ENCODE assay signal across 31 cellular contexts in genomic region chr3:59551834-59552233, GRCh38.
"Had no signal": no experiment of that assay in that cellular context is flagged by ENCODE, and none has a peak within 500 bp of the region (broad histone marks: within the 10 kb centered on the region; RNA-seq: fewer than 3 reads in every experiment).

No MANE protein-coding gene starts in this region.

- DNase-seq: activated B cell treated with CpG ODN at 0.5 μM for 24 hours; activated CD4-positive, alpha-beta T cell treated with anti-CD3 and anti-CD28 coated beads for 48 hours; activated CD4-positive, alpha-beta T cell treated with anti-CD3 and anti-CD28 coated beads, Interleukin-2, amount 50 U/mL, for 1 hour; activated CD4-positive, alpha-beta T cell treated with anti-CD3 and anti-CD28 coated beads, Interleukin-2, amount 50 U/mL, for 48 hours; activated CD8-positive, alpha-beta memory T cell treated with anti-CD3 and anti-CD28 coated beads for 24 hours; activated CD8-positive, alpha-beta T cell treated with anti-CD3 and anti-CD28 coated beads for 36 hours; activated effector memory CD4-positive, alpha-beta T cell treated with Interleukin-2 at 50 U/mL for 16 hours; activated gamma-delta T cell treated with Interleukin-2 at 50 U/mL for 16 hours; activated naive CD4-positive, alpha-beta T cell treated with anti-CD3 and anti-CD28 coated beads, Interleukin-2, amount 50 U/mL, for 16 hours; activated naive CD4-positive, alpha-beta T cell treated with Interleukin-2 at 50 U/mL for 16 hours; activated T-cell treated with anti-CD3 and anti-CD28 coated beads, Interleukin-2, amount 50 U/mL, for 4 hours; amniotic stem cell; anterior cingulate cortex; caudate nucleus; cortex of kidney; dermis blood vessel endothelial cell; effector CD4-positive, alpha-beta T cell; effector memory CD8-positive, alpha-beta T cell; erythroblast; foreskin keratinocyte; head of caudate nucleus; T-helper 1 cell; T-helper 17 cell; T1000; WERI-Rb-1 had no signal

- ATAC-seq: activated CD4-positive, CD25-positive, alpha-beta regulatory T cell treated with anti-CD3 and anti-CD28 coated beads, Interleukin-2, amount 50 U/mL, for 24 hours; activated CD8-positive, alpha-beta T cell treated with anti-CD3 and anti-CD28 coated beads for 36 hours; activated T-cell treated with anti-CD3 and anti-CD28 coated beads, Interleukin-2, amount 50 U/mL, for 4 hours; activated T-helper 17 cell treated with anti-CD3 and anti-CD28 coated beads, Interleukin-2, amount 50 U/mL, for 72 hours; effector memory CD8-positive, alpha-beta T cell; foreskin keratinocyte; gastroesophageal sphincter; T-helper 17 cell had no signal

- H3K9me3 Mint-ChIP-seq: activated B cell treated with CpG ODN at 0.5 μM for 24 hours; activated T-cell treated with anti-CD3 and anti-CD28 coated beads, Interleukin-2, amount 50 U/mL, for 4 hours; activated T-helper 17 cell treated with anti-CD3 and anti-CD28 coated beads, Interleukin-2, amount 50 U/mL, for 72 hours; effector memory CD8-positive, alpha-beta T cell; T-helper 2 cell treated with Interferon-gamma antibody and Interleukin-4, amounts not matched to agents 5 μg/mL and 100 μg/mL, for 36 hours had no signal

- H3K27ac ChIP-seq: esophagus muscularis mucosa, foreskin keratinocyte, gastroesophageal sphincter, WERI-Rb-1 had no signal

- H3K4me1 Mint-ChIP-seq: activated B cell treated with CpG ODN at 0.5 μM for 24 hours; activated T-helper 17 cell treated with anti-CD3 and anti-CD28 coated beads, Interleukin-2, amount 50 U/mL, for 72 hours had no signal

- H3K27me3 ChIP-seq: esophagus muscularis mucosa, foreskin keratinocyte, gastroesophageal sphincter had no signal

- H3K27ac Mint-ChIP-seq: activated B cell treated with CpG ODN at 0.5 μM for 24 hours; activated CD8-positive, alpha-beta T cell treated with anti-CD3 and anti-CD28 coated beads for 36 hours; activated naive CD8-positive, alpha-beta T cell; activated T-helper 17 cell treated with anti-CD3 and anti-CD28 coated beads, Interleukin-2, amount 50 U/mL, for 72 hours; effector memory CD8-positive, alpha-beta T cell; T-helper 17 cell; T-helper 2 cell treated with Interferon-gamma antibody and Interleukin-4, amounts not matched to agents 5 μg/mL and 100 μg/mL, for 36 hours had no signal

- H3K36me3 Mint-ChIP-seq: activated naive CD8-positive, alpha-beta T cell had no signal

- H3K4me3 Mint-ChIP-seq: activated B cell treated with CpG ODN at 0.5 μM for 24 hours; activated CD8-positive, alpha-beta T cell treated with anti-CD3 and anti-CD28 coated beads for 36 hours; activated naive CD8-positive, alpha-beta T cell; activated T-cell treated with anti-CD3 and anti-CD28 coated beads, Interleukin-2, amount 50 U/mL, for 4 hours; activated T-helper 17 cell treated with anti-CD3 and anti-CD28 coated beads, Interleukin-2, amount 50 U/mL, for 72 hours; effector memory CD8-positive, alpha-beta T cell; T-helper 17 cell; T-helper 2 cell treated with Interferon-gamma antibody and Interleukin-4, amounts not matched to agents 5 μg/mL and 100 μg/mL, for 36 hours had no signal

- H3K4me3 ChIP-seq: esophagus muscularis mucosa, gastroesophageal sphincter had no signal

- H3K27me3 Mint-ChIP-seq: activated B cell treated with CpG ODN at 0.5 μM for 24 hours; activated CD8-positive, alpha-beta T cell treated with anti-CD3 and anti-CD28 coated beads for 36 hours; activated naive CD8-positive, alpha-beta T cell; activated T-helper 17 cell treated with anti-CD3 and anti-CD28 coated beads, Interleukin-2, amount 50 U/mL, for 72 hours; effector memory CD8-positive, alpha-beta T cell; T-helper 17 cell had no signal

- H3K9me3 ChIP-seq: esophagus muscularis mucosa, gastroesophageal sphincter had no signal

- H3K36me3 ChIP-seq: esophagus muscularis mucosa, gastroesophageal sphincter, WERI-Rb-1 had no signal
